ENCODE assay signal across 21 cellular contexts in genomic region chr10:128884061-128884425, GRCh38.
DNase-seq lines count a peak whose midpoint lies in the region; ATAC-seq lines count a peak whose summit lies in the region.
"Had no signal": no experiment of that assay in that cellular context is flagged by ENCODE, and none has a peak within 500 bp of the region (broad histone marks: within the 10 kb centered on the region; RNA-seq: fewer than 3 reads in every experiment).

No MANE protein-coding gene starts in this region.

- no peak for ATAC-seq in HG02623 (IDR thresholded peaks at IDR 0.05; ENCODE audit: unreplicated experiment)
- ATAC-seq: A549, GM12878, GM23338 had no signal

- DNase-seq in ecto neural progenitor cell (ENCODE audit: low spot score): peak; percentile 19
- peak; percentile 12 for DNase-seq in islet precursor cell
- DNase-seq in posterior vena cava (ENCODE audit: low spot score): peak; percentile 53
- DNase-seq in GOT3 (lab: John Stamatoyannopoulos, UW): no peak
- DNase-seq in NCI-H1105 treated with DMSO at 0.1 percent for 48 hours (lab: John Stamatoyannopoulos, UW): no peak
- no peak for DNase-seq in kidney glomerular epithelial cell (lab: John Stamatoyannopoulos, UW)
- DNase-seq: 8988T; ACHN; AML-193; BE2C; CD4-positive, alpha-beta T cell; CD8-positive, alpha-beta memory T cell; DMS 273 treated with DMSO at 0.1 percent for 48 hours; DMS79; EL; GDM1; HFFc6 had no signal

- intact Hi-C loops in posterior vena cava (cut with DNase I): no loop called here

Comparison
In these comparisons a context has a peak if more than half of its experiments do, and no peak if none do; other contexts are left out.
1. DNase-seq: peak in ecto neural progenitor cell (single experiment), islet precursor cell (single experiment) and posterior vena cava (single experiment); none in GOT3 (single experiment), NCI-H1105 treated with DMSO at 0.1 percent for 48 hours (single experiment) and kidney glomerular epithelial cell (single experiment).